1 cellular context compared by ENCODE assay signal in the genomic region with DNA sequence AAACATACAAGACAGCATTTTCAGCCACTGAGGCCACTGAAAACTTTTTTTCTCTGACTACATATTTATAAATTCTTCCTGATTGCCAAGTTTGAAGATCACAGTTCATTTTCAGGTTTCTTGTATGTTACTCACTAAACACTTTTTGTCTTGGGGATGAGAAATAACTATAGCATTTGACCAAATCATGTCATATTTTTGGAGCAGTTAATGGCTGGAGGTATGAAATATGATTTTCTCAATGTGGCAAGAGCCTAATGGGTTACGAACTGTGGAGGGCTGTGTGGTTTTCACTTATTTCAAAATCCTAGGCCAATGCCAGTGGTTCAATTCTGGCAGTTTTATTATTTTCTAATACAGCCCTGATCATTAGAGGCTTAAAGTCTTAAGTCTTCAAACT.
TF ChIP-seq lines count a peak whose summit lies in the region.

No MANE protein-coding gene starts in this region.

TF ChIP-seq in SK-N-SH treated with all-trans-retinoic acid at 6 μM for 48 hours, 23 proteins besides CTCF, POLR2A, EP300 and RAD21 (continued from another document):
- TF ChIP-seq, protein P1, sequence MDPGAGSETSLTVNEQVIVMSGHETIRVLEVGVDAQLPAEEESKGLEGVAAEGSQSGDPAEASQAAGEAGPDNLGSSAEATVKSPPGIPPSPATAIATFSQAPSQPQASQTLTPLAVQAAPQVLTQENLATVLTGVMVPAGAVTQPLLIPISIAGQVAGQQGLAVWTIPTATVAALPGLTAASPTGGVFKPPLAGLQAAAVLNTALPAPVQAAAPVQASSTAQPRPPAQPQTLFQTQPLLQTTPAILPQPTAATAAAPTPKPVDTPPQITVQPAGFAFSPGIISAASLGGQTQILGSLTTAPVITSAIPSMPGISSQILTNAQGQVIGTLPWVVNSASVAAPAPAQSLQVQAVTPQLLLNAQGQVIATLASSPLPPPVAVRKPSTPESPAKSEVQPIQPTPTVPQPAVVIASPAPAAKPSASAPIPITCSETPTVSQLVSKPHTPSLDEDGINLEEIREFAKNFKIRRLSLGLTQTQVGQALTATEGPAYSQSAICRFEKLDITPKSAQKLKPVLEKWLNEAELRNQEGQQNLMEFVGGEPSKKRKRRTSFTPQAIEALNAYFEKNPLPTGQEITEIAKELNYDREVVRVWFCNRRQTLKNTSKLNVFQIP (CRISPR knock-in tag; IDR thresholded peaks at IDR 0.05; ENCODE audit: borderline replicate concordance, low read depth): no peak
- TF ChIP-seq TOX (CRISPR knock-in tag; IDR thresholded peaks at IDR 0.05; ENCODE audit: borderline replicate concordance) (no peak), ZFP30 (CRISPR knock-in tag; IDR thresholded peaks at IDR 0.05) (no peak), ZNF70 (CRISPR knock-in tag; IDR thresholded peaks at IDR 0.05) (no peak), ZFP3 (CRISPR knock-in tag; IDR thresholded peaks at IDR 0.05) (no peak), TCF4 (CRISPR knock-in tag; IDR thresholded peaks at IDR 0.05; ENCODE audit: borderline replicate concordance) (no peak), ZNF8 (CRISPR knock-in tag; IDR thresholded peaks at IDR 0.05) (no peak), RARB (CRISPR knock-in tag; IDR thresholded peaks at IDR 0.05) (no peak), CSDC2 (CRISPR knock-in tag; IDR thresholded peaks at IDR 0.05) (no peak), ESRRG (CRISPR knock-in tag; IDR thresholded peaks at IDR 0.05) (no peak), OSR1 (CRISPR knock-in tag; IDR thresholded peaks at IDR 0.05) (no peak), PPARA (CRISPR knock-in tag; IDR thresholded peaks at IDR 0.05; ENCODE audit: borderline replicate concordance) (no peak)
- TF ChIP-seq, protein P2, sequence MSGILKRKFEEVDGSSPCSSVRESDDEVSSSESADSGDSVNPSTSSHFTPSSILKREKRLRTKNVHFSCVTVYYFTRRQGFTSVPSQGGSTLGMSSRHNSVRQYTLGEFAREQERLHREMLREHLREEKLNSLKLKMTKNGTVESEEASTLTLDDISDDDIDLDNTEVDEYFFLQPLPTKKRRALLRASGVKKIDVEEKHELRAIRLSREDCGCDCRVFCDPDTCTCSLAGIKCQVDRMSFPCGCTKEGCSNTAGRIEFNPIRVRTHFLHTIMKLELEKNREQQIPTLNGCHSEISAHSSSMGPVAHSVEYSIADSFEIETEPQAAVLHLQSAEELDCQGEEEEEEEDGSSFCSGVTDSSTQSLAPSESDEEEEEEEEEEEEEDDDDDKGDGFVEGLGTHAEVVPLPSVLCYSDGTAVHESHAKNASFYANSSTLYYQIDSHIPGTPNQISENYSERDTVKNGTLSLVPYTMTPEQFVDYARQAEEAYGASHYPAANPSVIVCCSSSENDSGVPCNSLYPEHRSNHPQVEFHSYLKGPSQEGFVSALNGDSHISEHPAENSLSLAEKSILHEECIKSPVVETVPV (CRISPR knock-in tag; IDR thresholded peaks at IDR 0.05): no peak
